8 cellular contexts compared by ENCODE assay signal in the genomic region with DNA sequence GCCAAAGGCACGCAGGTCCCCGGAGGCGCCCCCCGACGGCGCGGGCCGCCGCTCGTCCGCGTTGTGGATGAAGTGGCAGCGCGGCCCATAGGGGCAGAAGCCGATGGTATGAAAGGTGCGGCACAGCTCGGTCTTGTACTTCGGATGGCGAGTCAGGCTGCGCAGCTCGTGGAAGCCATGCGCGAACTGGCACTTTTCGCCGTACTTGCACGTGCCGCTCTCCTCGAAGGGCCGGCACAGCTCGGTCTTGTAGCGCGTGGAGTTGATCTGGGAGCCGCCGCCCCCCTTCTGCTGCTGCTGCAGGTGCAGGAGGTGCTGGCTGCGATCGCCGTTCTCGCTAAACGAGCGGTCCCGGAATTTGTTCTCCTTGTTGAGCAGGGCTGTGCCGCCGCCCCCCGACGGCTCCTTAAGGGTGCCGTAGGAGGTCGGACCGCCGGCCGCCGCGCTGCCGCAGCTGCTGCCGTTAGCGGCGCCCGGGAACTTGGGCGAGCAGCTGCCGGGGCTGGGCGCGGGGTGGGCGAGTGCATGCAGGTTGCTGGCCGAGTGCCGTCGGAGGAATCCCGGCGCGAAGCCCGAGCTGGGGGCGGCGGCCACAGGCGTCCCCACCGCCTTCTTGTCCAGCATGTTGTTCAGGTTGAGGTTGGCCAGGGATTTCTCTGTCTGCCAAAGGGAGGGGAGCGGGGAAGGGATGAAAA. TPM values are rescaled to one million over a fixed set of nuclear protein-coding genes. Genes with fewer than 3 reads are reported as not detected.
DNase-seq lines count a peak whose midpoint lies in the region; ATAC-seq and TF ChIP-seq lines count a peak whose summit lies in the region.

No MANE protein-coding gene starts in this region.

- H3K9me3 Mint-ChIP-seq in activated T-helper 2 cell treated with anti-CD3 and anti-CD28 coated beads, Interferon-gamma antibody, Interleukin-2, Interleukin-4, amounts not matched to agents 10 μg/mL and 5 μg/mL and 100 μg/mL, durations not matched to agents 14 hours and 24 hours and 36 hours: no peaks in the 10 kb centered on the region

- H3K27me3 Mint-ChIP-seq in activated T-helper 2 cell treated with anti-CD3 and anti-CD28 coated beads, Interferon-gamma antibody, Interleukin-2, Interleukin-4, amounts not matched to agents 10 μg/mL and 5 μg/mL and 100 μg/mL, durations not matched to agents 14 hours and 24 hours and 36 hours (ENCODE audit: low read depth): no peaks in the 10 kb centered on the region

- ATAC-seq in HG03196 (IDR thresholded peaks at IDR 0.05; ENCODE audit: unreplicated experiment): no peak

- H3K9ac ChIP-seq in NT2/D1 (ENCODE audit: insufficient read length, low read depth): peak overlapping the region; percentile 94

- H3K4me3 ChIP-seq in NT2/D1 (ENCODE audit: insufficient read length, low read depth) (peak overlapping the region; percentile 85), fibroblast of villous mesenchyme (ENCODE audit: low read depth, low read length) (peak overlapping the region; percentile 96), ovary (peak overlapping the region; percentile 77), tibial artery (peak overlapping the region; percentile 87 to 89)

- H3K36me3 ChIP-seq in NT2/D1 (ENCODE audit: insufficient read depth, insufficient read length, low read length) (peaks cover 37% of the 10 kb centered on the region), ovary (no peaks in the 10 kb centered on the region), tibial artery (peaks cover 29 to 41% (median 37%) of the 10 kb centered on the region in 3 donors)

- 1% methylated on average over 69 to 74 of the region's 74 CpGs for WGBS in ovary, 3 donors

- H3K27ac ChIP-seq in ovary (peak overlapping the region; percentile 90 to 92), tibial artery (peak overlapping the region; percentile 96 to 99)

- DNase-seq in GM20000 (ENCODE audit: low spot score): peak; percentile 58
- no peak for DNase-seq in NT2/D1 (ENCODE audit: low read depth, low spot score)
- DNase-seq in activated T-helper 2 cell treated with anti-CD3 and anti-CD28 coated beads, Interferon-gamma antibody, Interleukin-2, Interleukin-4, amounts not matched to agents 10 μg/mL and 5 μg/mL and 100 μg/mL, durations not matched to agents 14 hours and 24 hours and 36 hours (ENCODE audit: low spot score): peak; percentile 68
- peak; percentile 77 for DNase-seq in fibroblast of villous mesenchyme (ENCODE audit: low read depth)
- DNase-seq in ovary: peak; percentile 62 to 75 (median 70)
- DNase-seq in tibial artery: peak; percentile 57 to 81
- DNase-seq in NCI-H187 treated with DMSO at 0.1 percent for 48 hours (lab: John Stamatoyannopoulos, UW): no peak

- peak overlapping the region; percentile 90 for H3K4me3 Mint-ChIP-seq in activated T-helper 2 cell treated with anti-CD3 and anti-CD28 coated beads, Interferon-gamma antibody, Interleukin-2, Interleukin-4, amounts not matched to agents 10 μg/mL and 5 μg/mL and 100 μg/mL, durations not matched to agents 14 hours and 24 hours and 36 hours (ENCODE audit: low read depth)

- peak overlapping the region; percentile 95 for H3K27ac Mint-ChIP-seq in activated T-helper 2 cell treated with anti-CD3 and anti-CD28 coated beads, Interferon-gamma antibody, Interleukin-2, Interleukin-4, amounts not matched to agents 10 μg/mL and 5 μg/mL and 100 μg/mL, durations not matched to agents 14 hours and 24 hours and 36 hours

- H3K9me3 ChIP-seq in NT2/D1 (ENCODE audit: insufficient read depth, low read length) (no peaks in the 10 kb centered on the region), ovary (no peaks in the 10 kb centered on the region), tibial artery (no peaks in the 10 kb centered on the region)

- TF ChIP-seq CTCF in GM20000 (IDR thresholded peaks at IDR 0.05; ENCODE audit: extremely low read depth, missing control alignments): peak; percentile 8
- no peak for TF ChIP-seq CTCF in fibroblast of villous mesenchyme (IDR thresholded peaks at IDR 0.05; ENCODE audit: insufficient read depth, low read depth, low read length)
- TF ChIP-seq CTCF in ovary (IDR thresholded peaks at IDR 0.05): peak in 1 of 3 donors; percentile 10
- TF ChIP-seq CTCF in tibial artery (IDR thresholded peaks at IDR 0.05): peak in 1 of 2 experiments; percentile 9

- H3K27me3 ChIP-seq in NT2/D1 (ENCODE audit: insufficient read depth, insufficient read length) (no peaks in the 10 kb centered on the region), ovary (no peaks in the 10 kb centered on the region), tibial artery (no peaks in the 10 kb centered on the region)

- H3K4me1 Mint-ChIP-seq in activated T-helper 2 cell treated with anti-CD3 and anti-CD28 coated beads, Interferon-gamma antibody, Interleukin-2, Interleukin-4, amounts not matched to agents 10 μg/mL and 5 μg/mL and 100 μg/mL, durations not matched to agents 14 hours and 24 hours and 36 hours (ENCODE audit: low read depth): peaks cover 42% of the 10 kb centered on the region

- intact Hi-C loops in activated T-helper 2 cell treated with anti-CD3 and anti-CD28 coated beads, Interferon-gamma antibody, Interleukin-2, Interleukin-4, amounts not matched to agents 10 μg/mL and 5 μg/mL and 100 μg/mL, durations not matched to agents 14 hours and 24 hours and 36 hours (cut with micrococcal nuclease): loop anchor here (5.0 to 10.0 kb wide), 5 partner anchors 202 to 550 kb away; a partner anchor contains a TSS
- intact Hi-C loops in ovary (cut with DNase I) (loop anchor here (5.0 to 10.0 kb wide), 10 partner anchors 80 to 398 kb away; no protein-coding TSS in a partner anchor), tibial artery (cut with DNase I; ENCODE audit: low total_unique reads) (loop anchor here (5.0 to 10.0 kb wide), 4 partner anchors 150 to 312 kb away; no protein-coding TSS in a partner anchor)

- H3K4me1 ChIP-seq in NT2/D1 (ENCODE audit: insufficient read depth, insufficient read length): peaks cover 5% of the 10 kb centered on the region
- peaks cover 13% of the 10 kb centered on the region for H3K4me1 ChIP-seq in ovary (ENCODE audit: insufficient read depth)
- peaks cover 0 to 51% (median 34%) of the 10 kb centered on the region in 4 donors for H3K4me1 ChIP-seq in tibial artery

- peaks cover 61% of the 10 kb centered on the region for H3K36me3 Mint-ChIP-seq in activated T-helper 2 cell treated with anti-CD3 and anti-CD28 coated beads, Interferon-gamma antibody, Interleukin-2, Interleukin-4, amounts not matched to agents 10 μg/mL and 5 μg/mL and 100 μg/mL, durations not matched to agents 14 hours and 24 hours and 36 hours (ENCODE audit: low read depth)

- no peak for TF ChIP-seq POLR2A in ovary (IDR thresholded peaks at IDR 0.05)

- no peak for TF ChIP-seq EP300 in ovary (IDR thresholded peaks at IDR 0.05)

RNA-seq across cellular contexts. Expression of a gene that starts 1.2 kb away (rescaled TPM):
- 114 TPM in 2 replicates for total RNA-seq in activated T-helper 2 cell treated with anti-CD3 and anti-CD28 coated beads, Interferon-gamma antibody, Interleukin-2, Interleukin-4, amounts not matched to agents 10 μg/mL and 5 μg/mL and 100 μg/mL, durations not matched to agents 14 hours and 24 hours and 36 hours
- total RNA-seq in fibroblast of villous mesenchyme: 12.2 and 25.9 TPM in 2 replicates
- 100 to 1,000 TPM; 115 to 369 (median 254) TPM for total RNA-seq in ovary
- 100 to 1,000 TPM; 162 to 169 TPM for polyA plus RNA-seq in ovary

Comparison
In these comparisons a context has a peak if more than half of its experiments do, and no peak if none do; other contexts are left out.
1. DNase-seq: peak in GM20000 (single experiment), activated T-helper 2 cell treated with anti-CD3 and anti-CD28 coated beads, Interferon-gamma antibody, Interleukin-2, Interleukin-4, amounts not matched to agents 10 μg/mL and 5 μg/mL and 100 μg/mL, durations not matched to agents 14 hours and 24 hours and 36 hours (single experiment), fibroblast of villous mesenchyme (single experiment), ovary (5 of 5) and tibial artery (2 of 2); none in NT2/D1 (single experiment) and NCI-H187 treated with DMSO at 0.1 percent for 48 hours (single experiment).
2. Peak in every context shown above with its lines, with median percentiles within 50 percentile points of each other: H3K4me3 ChIP-seq.